24 cellular contexts compared by ENCODE assay signal in the genomic region with DNA sequence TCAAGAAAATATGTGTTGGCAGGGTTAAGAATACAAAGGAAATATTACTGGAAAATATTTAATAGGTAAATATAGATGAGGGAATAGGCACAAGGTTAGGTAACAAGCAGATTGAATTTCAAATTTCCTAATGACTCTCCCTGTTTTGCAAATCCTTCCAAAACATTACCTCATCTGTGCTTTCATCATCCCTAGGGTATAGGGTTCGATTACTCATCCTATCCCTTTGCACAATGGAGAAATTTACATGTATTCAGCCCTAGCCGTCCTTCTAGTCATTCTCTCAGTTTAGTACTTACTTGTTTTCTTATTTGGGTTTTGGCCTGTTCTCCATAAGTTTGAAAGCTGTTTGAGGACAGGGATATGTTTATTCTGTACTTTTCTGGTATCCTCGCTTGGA.
DNase-seq lines count a peak whose midpoint lies in the region; ATAC-seq and TF ChIP-seq lines count a peak whose summit lies in the region.
"Had no signal": no experiment of that assay in that cellular context is flagged by ENCODE, and none has a peak within 500 bp of the region (broad histone marks: within the 10 kb centered on the region; RNA-seq: fewer than 3 reads in every experiment).

No MANE protein-coding gene starts in this region.

- no peak for TF ChIP-seq CTCF in mammary epithelial cell (conservative IDR thresholded peaks at IDR 0.05 in 1 of 2, IDR thresholded peaks at IDR 0.05 in 1 of 2; ENCODE audit: extremely low read depth in 1 of 2, insufficient read depth in 1 of 2, low read depth in 1 of 2, low read length in 2 of 2)
- TF ChIP-seq CTCF in PC-3 (conservative IDR thresholded peaks at IDR 0.05; ENCODE audit: low read depth, low read length), result no peak

- H3K4me1 ChIP-seq in mammary epithelial cell (ENCODE audit: insufficient read depth, low read length) (no peaks in the 10 kb centered on the region), PC-3 (ENCODE audit: insufficient read depth, low read length) (no peaks in the 10 kb centered on the region)
- H3K4me1 ChIP-seq: uterus had no signal

- H3K27ac ChIP-seq in mammary epithelial cell (ENCODE audit: insufficient read depth, low read depth, low read length) (no peak overlapping the region), PC-3 (ENCODE audit: low read length) (no peak overlapping the region)
- H3K27ac ChIP-seq: uterus had no signal

- CTCF ChIA-PET in mammary epithelial cell (lab: Charles Lee; ENCODE audit: low non-redundant PET) (no interaction called here), PC-3 (lab: Charles Lee) (no interaction called here)

- H3K27me3 ChIP-seq in H7 (ENCODE audit: control insufficient read depth, insufficient read depth, low read length), result no peaks in the 10 kb centered on the region
- no peaks in the 10 kb centered on the region for H3K27me3 ChIP-seq in mammary epithelial cell (ENCODE audit: insufficient read depth, low read length)
- H3K27me3 ChIP-seq in PC-3 (ENCODE audit: low read length), result no peaks in the 10 kb centered on the region
- H3K27me3 ChIP-seq: uterus had no signal

- no peak overlapping the region for H3K9ac ChIP-seq in mammary epithelial cell (ENCODE audit: insufficient read depth, low read length)
- H3K9ac ChIP-seq in PC-3 (ENCODE audit: low read length), result no peak overlapping the region

- dilution Hi-C loops in mammary epithelial cell (cut with HindIII; ENCODE audit: low sequenced_read_pairs), result no loop called here

- H3K36me3 ChIP-seq in H7 (replicated peaks; ENCODE audit: control insufficient read depth, insufficient read depth, low read length) (no peaks in the 10 kb centered on the region), mammary epithelial cell (ENCODE audit: insufficient read depth, low read length) (no peaks in the 10 kb centered on the region), PC-3 (ENCODE audit: low read depth, low read length) (no peaks in the 10 kb centered on the region)
- H3K36me3 ChIP-seq: uterus had no signal

- in situ Hi-C loops in mammary epithelial cell (cut with MboI; ENCODE audit: low sequenced_read_pairs in 2 of 2), result no loop called here

- no peaks in the 10 kb centered on the region for H4K20me1 ChIP-seq in mammary epithelial cell (ENCODE audit: insufficient read depth, low read length)
- H4K20me1 ChIP-seq in PC-3 (ENCODE audit: low read length), result no peaks in the 10 kb centered on the region

- no peaks in the 10 kb centered on the region for H3K9me2 ChIP-seq in PC-3 (replicated peaks; ENCODE audit: low read length)

- H3K9me3 ChIP-seq in mammary epithelial cell (replicated peaks; ENCODE audit: insufficient read depth, low read length) (no peaks in the 10 kb centered on the region), PC-3 (ENCODE audit: low read length) (no peaks in the 10 kb centered on the region; the same call in 1 of the 2 replicates)
- H3K9me3 ChIP-seq: uterus had no signal

- POLR2A ChIA-PET in PC-3 (lab: Charles Lee; ENCODE audit: unreplicated experiment), result no interaction called here

- H3K4me3 ChIP-seq in H7 (ENCODE audit: insufficient read depth, low read depth, low read length) (no peak overlapping the region), mammary epithelial cell (replicated peaks in 1 of 3; ENCODE audit: insufficient read depth in 1 of 3, low read depth in 2 of 3, low read length in 3 of 3) (no peak overlapping the region), PC-3 (ENCODE audit: low read length) (no peak overlapping the region)
- H3K4me3 ChIP-seq: uterus had no signal

- no peaks in the 10 kb centered on the region for H3F3A ChIP-seq in PC-3 (ENCODE audit: low read length, unreplicated experiment)

- ATAC-seq in PC-3, result no peak
- ATAC-seq: activated naive CD4-positive, alpha-beta T cell treated with anti-CD3 and anti-CD28 coated beads, Interleukin-2, amount 50 U/mL, for 72 hours; left lobe of liver; Right ventricle myocardium inferior; stimulated activated memory B cell treated with anti-CD40 and anti-IgM and Interleukin-4, amounts not matched to agents 10 μg/mL and 1 μg/mL and 100 μg/mL, for 72 hours had no signal

- H2AFZ ChIP-seq in mammary epithelial cell (ENCODE audit: low read depth, low read length) (no peak overlapping the region), PC-3 (ENCODE audit: low read length) (no peak overlapping the region)

- peak; percentile 4 for DNase-seq in H7
- peak; percentile 54 for DNase-seq in NCI-H2029 (lab: John Stamatoyannopoulos, UW)
- DNase-seq in mammary epithelial cell, result peak; percentile 8
- peak; percentile 12 for DNase-seq in iPS-NIHi7 (ENCODE audit: extremely low spot score)
- DNase-seq in CD1c-positive myeloid dendritic cell (ENCODE audit: extremely low spot score), result no peak
- no peak for DNase-seq in PC-3
- DNase-seq in posterior vena cava (ENCODE audit: low spot score), result no peak
- DNase-seq: aorta; C1 segment of cervical spinal cord; central memory CD4-positive, alpha-beta T cell; head of caudate nucleus; KG1; naive B cell; NCI-H1436; NCI-H226; NCI-H774; nucleus accumbens; stimulated activated CD4-positive, alpha-beta T cell treated with anti-CD3 and anti-CD28 coated beads, Interleukin-4, amount 100 ng/mL, for 1 hour; T-helper 9 cell; uterus had no signal

- BruUV-seq in mammary epithelial cell (replicated peaks; lab: Mats Ljungman, UMichigan) (no TSS peak), PC-3 (replicated peaks; lab: Mats Ljungman, UMichigan) (no TSS peak)

- H3K4me2 ChIP-seq in mammary epithelial cell (ENCODE audit: insufficient read depth, low read depth, low read length) (no peak overlapping the region), PC-3 (ENCODE audit: low read length) (no peak overlapping the region)

- no peaks in the 10 kb centered on the region for H3K79me2 ChIP-seq in mammary epithelial cell (ENCODE audit: insufficient read depth, low read length)
- H3K79me2 ChIP-seq in PC-3 (ENCODE audit: low read length), result no peaks in the 10 kb centered on the region

- intact Hi-C loops in mammary epithelial cell (cut with micrococcal nuclease) (no loop called here), PC-3 (cut with micrococcal nuclease) (no loop called here), posterior vena cava (cut with DNase I) (no loop called here)

- WGBS in mammary epithelial cell (ENCODE audit: low coverage, missing lambda C conversion rate), result 60% methylated on average over 3 of the region's 3 CpGs

Comparison
In these comparisons a context has a peak if more than half of its experiments do, and no peak if none do; other contexts are left out.
1. DNase-seq: peak in H7 (single experiment), NCI-H2029 (single experiment), mammary epithelial cell (single experiment) and iPS-NIHi7 (single experiment); none in CD1c-positive myeloid dendritic cell (single experiment), PC-3 (single experiment) and posterior vena cava (single experiment).